In the genomic region with DNA sequence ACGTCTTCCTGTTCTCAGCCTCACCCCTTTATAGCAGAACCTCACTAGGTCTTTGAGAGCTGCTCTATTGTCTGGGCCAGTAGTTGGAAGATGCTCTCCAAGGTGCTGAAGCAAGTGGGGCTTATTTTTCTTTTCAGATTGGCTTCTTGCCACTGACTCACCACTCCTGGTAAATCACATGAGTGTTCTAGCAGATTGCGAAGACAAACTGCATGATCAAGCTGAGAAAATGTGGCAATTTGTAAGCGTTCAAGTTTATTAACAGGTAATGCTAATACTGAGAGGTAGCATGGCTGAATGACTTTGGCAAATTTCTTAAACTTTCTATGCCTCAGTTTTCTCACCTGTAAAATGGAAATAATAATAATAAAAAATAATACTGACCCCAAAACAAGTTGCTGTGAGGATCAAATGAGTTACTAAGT, we compare ENCODE assay signal across 8 cellular contexts. TPM values are rescaled to one million over a fixed set of nuclear protein-coding genes. Genes with fewer than 3 reads are reported as not detected.
A peak's percentile ranks its signal among the peaks of the same experiment; 100 is the strongest.
DNase-seq lines count a peak whose midpoint lies in the region; ATAC-seq and TF ChIP-seq lines count a peak whose summit lies in the region.

No MANE protein-coding gene starts in this region.

- no peak for TF ChIP-seq CTCF in fibroblast of pulmonary artery (IDR thresholded peaks at IDR 0.05; ENCODE audit: low read length, missing control alignments)

- ATAC-seq in left cardiac atrium (peak; percentile 30 to 56), Right ventricle myocardium inferior (no peak), HG02678 (IDR thresholded peaks at IDR 0.05; ENCODE audit: unreplicated experiment) (no peak)

- no peak for DNase-seq in left cardiac atrium
- DNase-seq in Right ventricle myocardium inferior (ENCODE audit: missing footprints), result no peak
- DNase-seq in SJSA1 (ENCODE audit: low read depth in 1 of 2, low spot score in 2 of 2), result peak; percentile 56 to 66
- peak; percentile 96 for DNase-seq in fibroblast of pulmonary artery (ENCODE audit: low read depth)
- DNase-seq in stimulated activated CD4-positive, alpha-beta T cell treated with anti-CD3 and anti-CD28 coated beads, Interleukin-2, amount 100 ng/mL, for 48 hours, result peak; percentile 5 to 11
- no peak for DNase-seq in effector CD4-positive, alpha-beta T cell
- DNase-seq in NCI-H2196 treated with DMSO at 0.1 percent for 48 hours (lab: John Stamatoyannopoulos, UW; ENCODE audit: unreplicated experiment), result no peak

- H3K27ac ChIP-seq in SJSA1, result no peak overlapping the region

- intact Hi-C loops in left cardiac atrium (cut with DNase I) (no loop called here), Right ventricle myocardium inferior (cut with DNase I) (no loop called here)

- no peaks in the 10 kb centered on the region for H3K9me3 ChIP-seq in SJSA1 (replicated peaks)

- H3K4me3 ChIP-seq in SJSA1 (no peak overlapping the region), fibroblast of pulmonary artery (replicated peaks; ENCODE audit: low read depth, low read length) (no peak overlapping the region)

- no peaks in the 10 kb centered on the region for H3K36me3 ChIP-seq in SJSA1

- no peaks in the 10 kb centered on the region for H3K4me1 ChIP-seq in SJSA1 (replicated peaks)

- peaks cover 44% of the 10 kb centered on the region for H3K27me3 ChIP-seq in SJSA1 (replicated peaks)

RNA-seq across cellular contexts. Expression of a gene that starts 59.2 kb away (rescaled TPM):
- total RNA-seq in left cardiac atrium, result not detected
- total RNA-seq in Right ventricle myocardium inferior, result not detected
- total RNA-seq in SJSA1 (2014; rRNA removed; shearing (Covaris generic)), result not detected in 2 replicates

Comparison
In these comparisons a context has a peak if more than half of its experiments do, and no peak if none do; other contexts are left out.
1. ATAC-seq: peak in left cardiac atrium (2 of 2); none in Right ventricle myocardium inferior (single experiment) and HG02678 (single experiment).
2. DNase-seq: peak in SJSA1 (2 of 2), fibroblast of pulmonary artery (single experiment) and stimulated activated CD4-positive, alpha-beta T cell treated with anti-CD3 and anti-CD28 coated beads, Interleukin-2, amount 100 ng/mL, for 48 hours (2 of 2); none in left cardiac atrium (single experiment), Right ventricle myocardium inferior (single experiment), effector CD4-positive, alpha-beta T cell (single experiment) and NCI-H2196 treated with DMSO at 0.1 percent for 48 hours (single experiment).